In genomic region chr20:53672484-53673129, GRCh38 we compare ENCODE assay signal across 16 cellular contexts.
DNase-seq lines count a peak whose midpoint lies in the region; ATAC-seq and TF ChIP-seq lines count a peak whose summit lies in the region.
"Had no signal": no experiment of that assay in that cellular context is flagged by ENCODE, and none has a peak within 500 bp of the region (broad histone marks: within the 10 kb centered on the region; RNA-seq: fewer than 3 reads in every experiment).

No MANE protein-coding gene starts in this region.

- no peak overlapping the region for H3K9ac ChIP-seq in SK-N-SH

- no peaks in the 10 kb centered on the region for H3K9me3 ChIP-seq in SK-N-SH
- H3K9me3 ChIP-seq: heart right ventricle, stomach had no signal

- no peaks in the 10 kb centered on the region for H3K36me3 ChIP-seq in SK-N-SH (replicated peaks in 1 of 2; ENCODE audit: control insufficient read depth in 1 of 2, insufficient read depth in 2 of 2, low read length in 1 of 2)
- H3K36me3 ChIP-seq: heart right ventricle, stomach had no signal

- H2AFZ ChIP-seq in SK-N-SH (ENCODE audit: low read depth) = no peak overlapping the region

- no peak for TF ChIP-seq CTCF in AG09309 (IDR thresholded peaks at IDR 0.05; ENCODE audit: control insufficient read depth, insufficient read depth, low read depth, low read length, missing control alignments)
- no peak for TF ChIP-seq CTCF in astrocyte of the cerebellum (IDR thresholded peaks at IDR 0.05; ENCODE audit: low read depth, low read length, missing control alignments)
- no peak for TF ChIP-seq CTCF in SK-N-SH (IDR thresholded peaks at IDR 0.05)

- TF ChIP-seq RAD21 in SK-N-SH (IDR thresholded peaks at IDR 0.05; ENCODE audit: low read length) = no peak

- WGBS in SK-N-SH (ENCODE audit: low lambda C conversion rate) = 81% methylated on average over 7 of the region's 10 CpGs

- no peaks in the 10 kb centered on the region for H3F3A ChIP-seq in SK-N-SH (replicated peaks; ENCODE audit: insufficient read depth)

- no peak overlapping the region for H3K27ac ChIP-seq in SK-N-SH (ENCODE audit: low read depth in 2 of 2, low read length in 1 of 2)
- H3K27ac ChIP-seq: heart right ventricle, stomach had no signal

- DNase-seq in AG09309 (ENCODE audit: low read depth) = peak; percentile 20
- peak; percentile 30 for DNase-seq in HS-27A (ENCODE audit: low read depth)
- DNase-seq in astrocyte of the cerebellum (ENCODE audit: low read depth) = peak; percentile 51
- peak; percentile 31 for DNase-seq in kidney glomerular epithelial cell (lab: John Stamatoyannopoulos, UW)
- DNase-seq in AG08395 (ENCODE audit: low spot score) = no peak
- no peak for DNase-seq in SK-N-SH
- DNase-seq: activated CD4-positive, alpha-beta T cell treated with anti-CD3 and anti-CD28 coated beads, Interleukin-2, amount 50 U/mL, for 4 hours; CD4-positive, CD25-positive, alpha-beta regulatory T cell; erythroblast; heart right ventricle; MV-4-11; NCI-H82; stomach; SW 1271 had no signal

- POLR2A ChIA-PET in SK-N-SH (lab: Yijun Ruan, JAX) = no interaction called here

- CTCF ChIA-PET in SK-N-SH (lab: Yijun Ruan, JAX) = no interaction called here

- no peaks in the 10 kb centered on the region for H3K27me3 ChIP-seq in SK-N-SH (ENCODE audit: insufficient read depth)
- H3K27me3 ChIP-seq: heart right ventricle, stomach had no signal

- H3K4me2 ChIP-seq in SK-N-SH = no peak overlapping the region

- H3K4me1 ChIP-seq in SK-N-SH (ENCODE audit: control insufficient read depth in 1 of 2, insufficient read depth in 2 of 2, low read depth in 1 of 2, low read length in 1 of 2) = 0 out of 4 replicates have a peak, but pooled peaks cover 0 to under 1% of the 10 kb centered on the region in 2 experiments

- in situ Hi-C loops in astrocyte of the cerebellum (cut with HindIII; ENCODE audit: low sequenced_read_pairs) = no loop called here

- no peaks in the 10 kb centered on the region for H3K79me2 ChIP-seq in SK-N-SH (ENCODE audit: insufficient read depth)

- H4K20me1 ChIP-seq in SK-N-SH (ENCODE audit: insufficient read depth) = no peaks in the 10 kb centered on the region

- no peaks in the 10 kb centered on the region for H3K9me2 ChIP-seq in SK-N-SH

- ATAC-seq in HG02588 (IDR thresholded peaks at IDR 0.05; ENCODE audit: unreplicated experiment) = no peak
- no peak for ATAC-seq in HG03025 (IDR thresholded peaks at IDR 0.05; ENCODE audit: low FRiP score, unreplicated experiment)
- ATAC-seq: heart right ventricle had no signal

- TF ChIP-seq EP300 in SK-N-SH (IDR thresholded peaks at IDR 0.05; ENCODE audit: borderline replicate concordance in 1 of 2, low read depth in 1 of 2, low read length in 1 of 2) = no peak

- H3K4me3 ChIP-seq in AG09309 (ENCODE audit: control insufficient read depth, low read depth, low read length) = no peak overlapping the region
- H3K4me3 ChIP-seq in astrocyte of the cerebellum (ENCODE audit: low read depth, low read length) = no peak overlapping the region
- no peak overlapping the region for H3K4me3 ChIP-seq in SK-N-SH (ENCODE audit: low read depth in 2 of 2, low read length in 1 of 2)
- H3K4me3 ChIP-seq: heart right ventricle, stomach had no signal

TF ChIP-seq in SK-N-SH, 30 proteins besides CTCF, POLR2A, EP300 and RAD21:
- TF ChIP-seq USF2 (IDR thresholded peaks at IDR 0.05; ENCODE audit: borderline replicate concordance, low read depth, low read length) (no peak), ZBTB33 (IDR thresholded peaks at IDR 0.05; ENCODE audit: borderline replicate concordance, low read depth) (no peak), MAX (IDR thresholded peaks at IDR 0.05; ENCODE audit: low read depth) (no peak), YY1 (IDR thresholded peaks at IDR 0.05; ENCODE audit: low read depth) (no peak), TCF12 (IDR thresholded peaks at IDR 0.05) (no peak), RCOR1 (IDR thresholded peaks at IDR 0.05; ENCODE audit: low read length) (no peak), USF1 (IDR thresholded peaks at IDR 0.05; ENCODE audit: borderline replicate concordance, low read depth) (no peak), GABPA (IDR thresholded peaks at IDR 0.05; ENCODE audit: low read depth) (no peak), TEAD4 (IDR thresholded peaks at IDR 0.05; ENCODE audit: borderline replicate concordance, insufficient read depth) (no peak), MEF2A (IDR thresholded peaks at IDR 0.05; ENCODE audit: borderline replicate concordance, low read depth) (no peak), FOSL2 (IDR thresholded peaks at IDR 0.05; ENCODE audit: borderline replicate concordance, low read depth) (no peak), CHD2 (IDR thresholded peaks at IDR 0.05; ENCODE audit: low read length, partially characterized antibody) (no peak), RXRA (IDR thresholded peaks at IDR 0.05; ENCODE audit: borderline replicate concordance, low read depth) (no peak), NFIC (IDR thresholded peaks at IDR 0.05; ENCODE audit: borderline replicate concordance) (no peak), JUND (IDR thresholded peaks at IDR 0.05) (no peak), NRF1 (IDR thresholded peaks at IDR 0.05; ENCODE audit: low read depth, low read length) (no peak), PBX3 (IDR thresholded peaks at IDR 0.05) (no peak), SIN3A (IDR thresholded peaks at IDR 0.05; ENCODE audit: borderline replicate concordance, low read depth, low read length) (no peak)

Comparison
In these comparisons a context has a peak if more than half of its experiments do, and no peak if none do; other contexts are left out.
1. DNase-seq: peak in AG09309 (single experiment), HS-27A (single experiment), astrocyte of the cerebellum (single experiment) and kidney glomerular epithelial cell (single experiment); none in AG08395 (single experiment) and SK-N-SH (single experiment).